In genomic region chr14:61268797-61269196, GRCh38 we compare ENCODE assay signal across 14 cellular contexts. TPM values are rescaled to one million over a fixed set of nuclear protein-coding genes. Genes with fewer than 3 reads are reported as not detected.
"Had no signal": no experiment of that assay in that cellular context is flagged by ENCODE, and none has a peak within 500 bp of the region (broad histone marks: within the 10 kb centered on the region; RNA-seq: fewer than 3 reads in every experiment).

No MANE protein-coding gene starts in this region.

- H3K9me3 ChIP-seq: breast epithelium, Peyer's patch, SJCRH30 had no signal

- H3K36me3 ChIP-seq: breast epithelium, Peyer's patch, SJCRH30 had no signal

- H3K4me1 ChIP-seq: breast epithelium, Peyer's patch had no signal

- H3K4me3 ChIP-seq: Peyer's patch had no signal

- H3K27me3 ChIP-seq: breast epithelium, Peyer's patch, SJCRH30 had no signal

- DNase-seq: activated CD4-positive, alpha-beta T cell treated with anti-CD3 and anti-CD28 coated beads for 48 hours; activated CD4-positive, alpha-beta T cell treated with anti-CD3 and anti-CD28 coated beads, Interleukin-2, amount 50 U/mL, for 4 hours; activated CD4-positive, CD25-positive, alpha-beta regulatory T cell treated with anti-CD3 and anti-CD28 coated beads, Interleukin-2, amount 50 U/mL, for 72 hours; activated CD8-positive, alpha-beta memory T cell treated with anti-CD3 and anti-CD28 coated beads, Interleukin-2, amount 50 U/mL, for 48 hours; activated CD8-positive, alpha-beta T cell treated with anti-CD3 and anti-CD28 coated beads, Interleukin-2, amount 10 ng/mL, durations not matched to agents 7 days and 5 days; activated effector memory CD4-positive, alpha-beta T cell treated with Interleukin-2 at 50 U/mL for 16 hours; activated T-cell treated with anti-CD3 and anti-CD28 coated beads, Interleukin-2, amount 50 U/mL, for 1 hour; aorta; Peyer's patch; Right ventricle myocardium superior had no signal

- H3K27ac ChIP-seq: breast epithelium, Peyer's patch, RWPE1, SJCRH30 had no signal

RNA-seq across cellular contexts. Expression of gene TMEM30B, which starts 12.3 kb away (rescaled TPM):
- total RNA-seq: M059J had no signal
